ENCODE assay signal across 25 cellular contexts in genomic region chr13:90103099-90103784, GRCh38.
"Had no signal": no experiment of that assay in that cellular context is flagged by ENCODE, and none has a peak within 500 bp of the region (broad histone marks: within the 10 kb centered on the region; RNA-seq: fewer than 3 reads in every experiment).

No MANE protein-coding gene starts in this region.

- H3K27me3 ChIP-seq: colonic mucosa, gastrocnemius medialis, heart right ventricle, neutrophil, pancreas, right lobe of liver, tibial nerve, upper lobe of right lung, uterus had no signal

- H3K9me3 ChIP-seq: colonic mucosa, gastrocnemius medialis, mucosa of descending colon, neutrophil, pancreas, right lobe of liver, thoracic aorta, tibial nerve, upper lobe of right lung, uterus had no signal

- H3K36me3 ChIP-seq: colonic mucosa, gastrocnemius medialis, heart right ventricle, neutrophil, pancreas, right lobe of liver, thoracic aorta, tibial nerve, upper lobe of right lung, uterus had no signal

- DNase-seq: colonic mucosa; effector CD8-positive, alpha-beta T cell; endodermal cell; foreskin fibroblast; gastrocnemius medialis; glutamatergic neuron; heart right ventricle; hippocampal formation; immature natural killer cell; islet precursor cell; mesenchymal stem cell; mucosa of descending colon; naive B cell; pancreas; right lobe of liver; small intestine; stimulated activated CD4-positive, alpha-beta T cell treated with anti-CD3 and anti-CD28 coated beads, Interleukin-15, amount 100 ng/mL, for 24 hours; stimulated activated CD4-positive, alpha-beta T cell treated with anti-CD3 and anti-CD28 coated beads, Interleukin-2, amount 100 ng/mL, for 48 hours; stimulated activated naive B cell treated with anti-CD40 and anti-IgM and Interleukin-4, amounts not matched to agents 10 μg/mL and 1 μg/mL and 100 μg/mL, for 72 hours; upper lobe of right lung; uterus had no signal

- H3K4me1 ChIP-seq: colonic mucosa, gastrocnemius medialis, heart right ventricle, pancreas, right lobe of liver, tibial nerve, upper lobe of right lung, uterus had no signal

- FAIRE-seq: pancreas, small intestine had no signal

- H3K4me3 ChIP-seq: colonic mucosa, gastrocnemius medialis, heart right ventricle, mucosa of descending colon, pancreas, right lobe of liver, thoracic aorta, tibial nerve, upper lobe of right lung, uterus had no signal

- H3K27ac ChIP-seq: colonic mucosa, epithelial cell of prostate, gastrocnemius medialis, heart right ventricle, neutrophil, pancreas, right lobe of liver, thoracic aorta, tibial nerve, upper lobe of right lung, uterus had no signal
